In the genomic region with DNA sequence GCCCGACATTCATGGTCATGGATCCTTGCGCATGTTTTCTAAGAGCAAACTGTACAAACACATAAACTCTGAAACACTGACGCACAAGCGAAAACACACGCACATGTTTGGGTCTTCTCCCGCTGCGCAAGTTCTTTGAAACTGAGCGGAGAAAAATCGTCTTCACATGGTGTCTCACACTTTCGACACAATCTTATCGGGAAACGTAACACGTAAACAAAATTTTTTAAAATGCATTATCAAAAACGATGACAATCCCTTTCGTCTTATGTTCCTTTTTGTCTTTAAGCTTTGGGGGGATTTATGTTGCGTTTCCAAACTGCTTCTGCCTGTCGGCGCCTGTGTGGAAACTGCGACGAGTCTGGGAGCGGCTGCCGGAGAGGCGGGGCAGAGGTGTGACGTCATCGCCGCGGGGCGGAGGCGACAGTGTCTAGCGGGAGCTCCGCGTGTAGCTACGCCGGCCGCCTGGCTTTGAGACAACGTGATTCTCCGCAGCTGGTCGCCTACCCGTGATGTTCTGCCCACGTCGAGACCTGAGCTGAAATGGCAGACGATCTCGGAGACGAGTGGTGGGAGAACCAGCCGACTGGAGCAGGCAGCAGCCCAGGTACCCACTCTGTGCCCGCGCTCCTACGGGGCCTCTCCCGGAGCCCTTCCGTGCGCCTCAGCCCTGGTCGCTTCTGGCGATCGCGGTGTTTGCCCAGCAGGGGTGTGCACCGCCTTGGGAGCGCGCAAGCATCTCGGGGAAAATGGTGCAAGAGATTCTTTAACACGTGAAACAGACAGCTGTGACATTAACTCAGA, we compare ENCODE assay signal across 8 cellular contexts. TPM values are rescaled to one million over a fixed set of nuclear protein-coding genes. Genes with fewer than 3 reads are reported as not detected.
DNase-seq lines count a peak whose midpoint lies in the region; ATAC-seq and TF ChIP-seq lines count a peak whose summit lies in the region.

Gene CMSS1, plus strand, starts transcription at position 426 of the 804 bp plus-strand sequence.

- H3K9me2 ChIP-seq in PC-3 (replicated peaks; ENCODE audit: low read length), result no peaks in the 10 kb centered on the region

- ATAC-seq in GM21576 (IDR thresholded peaks at IDR 0.05; ENCODE audit: unreplicated experiment) (peak; percentile 97), PC-3 (peak; percentile 93)

- H3K79me2 ChIP-seq in PC-3 (ENCODE audit: low read length), result peaks cover 47% of the 10 kb centered on the region

- no peaks in the 10 kb centered on the region for H3K36me3 ChIP-seq in PC-3 (ENCODE audit: low read depth, low read length)

- H4K20me1 ChIP-seq in PC-3 (ENCODE audit: low read length), result peaks cover 6% of the 10 kb centered on the region; the same call in 1 of the 2 replicates

- no peaks in the 10 kb centered on the region for H3K27me3 ChIP-seq in PC-3 (ENCODE audit: low read length)

- TF ChIP-seq EP300 in Ishikawa (IDR thresholded peaks at IDR 0.05; ENCODE audit: borderline replicate concordance), result peak; percentile 50

- no peaks in the 10 kb centered on the region for H3K9me3 ChIP-seq in PC-3 (ENCODE audit: low read length)

- CTCF ChIA-PET in PC-3 (lab: Charles Lee), result no interaction called here

- H3K4me1 ChIP-seq in PC-3 (ENCODE audit: insufficient read depth, low read length), result peaks cover 20% of the 10 kb centered on the region

- H3K27ac ChIP-seq in PC-3 (ENCODE audit: low read length) (peak within 1 kb of the TSS; percentile 69), epithelial cell of prostate (peak within 1 kb of the TSS; percentile 67)

- peak within 1 kb of the TSS; percentile 94 for H2AFZ ChIP-seq in PC-3 (ENCODE audit: low read length)

- TF ChIP-seq CTCF in PC-3 (conservative IDR thresholded peaks at IDR 0.05; ENCODE audit: low read depth, low read length), result 0 out of 2 replicates have a peak, but pooled peaks have one; percentile 28

- peak; percentile 93 for DNase-seq in DMS53 (lab: John Stamatoyannopoulos, UW)
- DNase-seq in PC-3, result peak; percentile 93
- peak; percentile 95 for DNase-seq in activated T-cell treated with anti-CD3 and anti-CD28 coated beads for 48 hours (ENCODE audit: low read depth)
- DNase-seq in epithelial cell of prostate (ENCODE audit: low read depth, low spot score), result peak; percentile 54
- DNase-seq in mucosa of gallbladder (ENCODE audit: low spot score), result peak; percentile 94
- peak; percentile 91 to 93 for DNase-seq in stimulated activated CD8-positive, alpha-beta memory T cell treated with anti-CD3 and anti-CD28 coated beads, Interleukin-4, amount 100 ng/mL, for 4 hours (ENCODE audit: low read depth in 2 of 2, low spot score in 1 of 2)

- H3K9ac ChIP-seq in PC-3 (ENCODE audit: low read length), result peak within 1 kb of the TSS; percentile 84

- TF ChIP-seq RAD21 in Ishikawa (IDR thresholded peaks at IDR 0.05; ENCODE audit: low read depth), result no peak

- no peaks in the 10 kb centered on the region for H3F3A ChIP-seq in PC-3 (ENCODE audit: low read length, unreplicated experiment)

- TSS peak; percentile 70 for BruUV-seq in PC-3 (replicated peaks; lab: Mats Ljungman, UMichigan)

- H3K4me2 ChIP-seq in PC-3 (ENCODE audit: low read length), result peak within 1 kb of the TSS; percentile 96

- H3K4me3 ChIP-seq in PC-3 (ENCODE audit: low read length), result peak within 1 kb of the TSS; percentile 86

- intact Hi-C loops in PC-3 (cut with micrococcal nuclease), result loop anchor here (5.0 kb wide), 1 partner anchor 885 kb away; no protein-coding TSS in a partner anchor

- POLR2A ChIA-PET in PC-3 (lab: Charles Lee; ENCODE audit: unreplicated experiment), result interaction anchor here (0.5 to 0.7 kb wide), 3 partner anchors 312 to 1508 kb away, joined by 3 to 7 read pairs (median 5); no protein-coding TSS in a partner anchor

TF ChIP-seq in Ishikawa, 13 proteins besides CTCF, POLR2A, EP300 and RAD21:
- no peak for TF ChIP-seq CEBPB (IDR thresholded peaks at IDR 0.05)
- TF ChIP-seq, protein P1, sequence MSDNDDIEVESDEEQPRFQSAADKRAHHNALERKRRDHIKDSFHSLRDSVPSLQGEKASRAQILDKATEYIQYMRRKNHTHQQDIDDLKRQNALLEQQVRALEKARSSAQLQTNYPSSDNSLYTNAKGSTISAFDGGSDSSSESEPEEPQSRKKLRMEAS (IDR thresholded peaks at IDR 0.05), result peak; percentile 93
- peak; percentile 16; the same call in 1 of the 2 replicates for TF ChIP-seq TCF12 (IDR thresholded peaks at IDR 0.05; ENCODE audit: low read depth)
- 0 out of 2 replicates have a peak, but pooled peaks have one; percentile 0 for TF ChIP-seq NFIC (IDR thresholded peaks at IDR 0.05)
- peak; percentile 32 for TF ChIP-seq YY1 (IDR thresholded peaks at IDR 0.05; ENCODE audit: low read depth)
- no peak; the same call in 1 of the 2 replicates for TF ChIP-seq TAF1 (IDR thresholded peaks at IDR 0.05; ENCODE audit: low read depth)
- TF ChIP-seq FOXM1 (IDR thresholded peaks at IDR 0.05; ENCODE audit: borderline replicate concordance, low read depth), result peak; percentile 46; the same call in 1 of the 2 replicates
- peak; percentile 72 for TF ChIP-seq CREB1 (IDR thresholded peaks at IDR 0.05; ENCODE audit: low read depth)

RNA-seq across cellular contexts. Expression of gene CMSS1, which starts in this region (rescaled TPM):
- 51.7 and 63.1 TPM in 2 replicates for total RNA-seq in PC-3 (2014; rRNA removed)
- total RNA-seq in mucosa of gallbladder, result 18.2 TPM

Comparison
In these comparisons a context has a peak if more than half of its experiments do, and no peak if none do; other contexts are left out.
1. Peak in every context shown above with its lines: DNase-seq, ATAC-seq, H3K4me3 ChIP-seq and H3K27ac ChIP-seq.